ENCODE assay signal across 1 cellular context in genomic region chr10:16817125-16818019, GRCh38.
TF ChIP-seq lines count a peak whose summit lies in the region.

Gene RSU1 (minus strand): TSS chr10:16817424. CDS start chr10:16817081, 343 bp downstream.

TF ChIP-seq in HEK293, 187 proteins besides CTCF, POLR2A, EP300 and RAD21 (continued from another document):
- TF ChIP-seq PRDM2 (tag by site-specific recombination; IDR thresholded peaks at IDR 0.05; ENCODE audit: borderline replicate concordance) (no peak), ZNF843 (tag by site-specific recombination; IDR thresholded peaks at IDR 0.05) (no peak), ZNF394 (tag by site-specific recombination; IDR thresholded peaks at IDR 0.05; ENCODE audit: borderline replicate concordance) (peak; percentile 57), ZNF132 (tag by site-specific recombination; IDR thresholded peaks at IDR 0.05; ENCODE audit: borderline replicate concordance) (no peak), ZNF48 (tag by site-specific recombination; IDR thresholded peaks at IDR 0.05) (no peak), ZNF16 (tag by site-specific recombination; IDR thresholded peaks at IDR 0.05; ENCODE audit: low read depth) (no peak), ZNF596 (tag by site-specific recombination; IDR thresholded peaks at IDR 0.05) (no peak), ZNF10 (tag by site-specific recombination; IDR thresholded peaks at IDR 0.05) (no peak), ZSCAN18 (tag by site-specific recombination; IDR thresholded peaks at IDR 0.05) (no peak), REST (tag by site-specific recombination; IDR thresholded peaks at IDR 0.05) (no peak), ZNF221 (tag by site-specific recombination; IDR thresholded peaks at IDR 0.05; ENCODE audit: borderline replicate concordance) (no peak), OSR2 (tag by site-specific recombination; IDR thresholded peaks at IDR 0.05) (peak; percentile 76), ZBTB44 (tag by site-specific recombination; IDR thresholded peaks at IDR 0.05) (0 out of 2 replicates have a peak, but pooled peaks have one; percentile 39), ZNF658 (tag by site-specific recombination; IDR thresholded peaks at IDR 0.05) (no peak), PRDM10 (tag by site-specific recombination; IDR thresholded peaks at IDR 0.05) (peak; percentile 61), ZNF629 (tag by site-specific recombination; IDR thresholded peaks at IDR 0.05) (peak; percentile 76), ZNF530 (tag by site-specific recombination; IDR thresholded peaks at IDR 0.05; ENCODE audit: low read depth) (no peak), ZXDB (tag by site-specific recombination; IDR thresholded peaks at IDR 0.05) (peak; percentile 54), ZBTB1 (tag by site-specific recombination; IDR thresholded peaks at IDR 0.05) (no peak), ZNF23 (tag by site-specific recombination; IDR thresholded peaks at IDR 0.05; ENCODE audit: borderline replicate concordance) (no peak), ZSCAN16 (tag by site-specific recombination; IDR thresholded peaks at IDR 0.05) (no peak), ZNF146 (tag by site-specific recombination; IDR thresholded peaks at IDR 0.05) (no peak), ZBTB48 (tag by site-specific recombination; IDR thresholded peaks at IDR 0.05) (peak; percentile 78), ZNF280C (tag by site-specific recombination; IDR thresholded peaks at IDR 0.05) (no peak), ZNF626 (tag by site-specific recombination; IDR thresholded peaks at IDR 0.05) (no peak), ZNF473 (tag by site-specific recombination; IDR thresholded peaks at IDR 0.05) (no peak), PRDM6 (tag by site-specific recombination; IDR thresholded peaks at IDR 0.05) (no peak), ZNF777 (tag by site-specific recombination; IDR thresholded peaks at IDR 0.05; ENCODE audit: borderline replicate concordance) (no peak), KLF8 (tag by site-specific recombination; IDR thresholded peaks at IDR 0.05) (peak; percentile 62), ZNF239 (tag by site-specific recombination; IDR thresholded peaks at IDR 0.05) (no peak), KLF7 (tag by site-specific recombination; IDR thresholded peaks at IDR 0.05; ENCODE audit: borderline replicate concordance) (peak; percentile 21; the same call in 1 of the 2 replicates), ZNF2 (tag by site-specific recombination; IDR thresholded peaks at IDR 0.05) (no peak), ZNF157 (tag by site-specific recombination; IDR thresholded peaks at IDR 0.05) (no peak)
TF ChIP-seq in HEK293: peak in this region for 51.
